Comparison of ENCODE assay signal across 11 cellular contexts in the genomic region with DNA sequence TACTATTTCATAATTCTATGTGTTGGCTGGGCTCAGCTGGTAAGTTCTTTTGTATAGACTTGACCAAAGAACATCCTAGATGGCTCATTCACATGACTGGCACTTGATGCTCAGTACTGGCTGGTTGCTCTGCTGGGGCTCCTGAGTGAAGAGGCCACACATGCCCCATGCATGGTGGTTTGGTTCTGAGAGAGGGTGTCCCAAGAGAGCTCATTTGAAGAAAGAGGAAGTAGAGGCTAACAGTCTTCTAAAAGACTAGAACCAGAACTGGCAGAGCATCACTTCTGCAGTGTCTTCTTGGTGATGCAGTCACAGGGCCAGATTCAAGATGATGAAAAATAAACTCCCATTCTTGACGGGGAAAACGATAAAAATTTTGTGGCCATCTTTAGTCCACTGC. TPM values are rescaled to one million over a fixed set of nuclear protein-coding genes. Genes with fewer than 3 reads are reported as not detected.
DNase-seq lines count a peak whose midpoint lies in the region; ATAC-seq, FAIRE-seq and TF ChIP-seq lines count a peak whose summit lies in the region.
"Had no signal": no experiment of that assay in that cellular context is flagged by ENCODE, and none has a peak within 500 bp of the region (broad histone marks: within the 10 kb centered on the region; RNA-seq: fewer than 3 reads in every experiment).

No MANE protein-coding gene starts in this region.

- H3K9me3 ChIP-seq in T-helper 17 cell (ENCODE audit: control insufficient read depth, low read length, poor library complexity, severe bottlenecking), result no peaks in the 10 kb centered on the region
- H3K9me3 ChIP-seq: SJSA1 had no signal

- DNase-seq in T-helper 17 cell (no peak), NCI-H446 (lab: John Stamatoyannopoulos, UW) (no peak), D721Med (ENCODE audit: insufficient read length, low spot score) (no peak)
- no peak for DNase-seq in activated CD4-positive, alpha-beta T cell treated with anti-CD3 and anti-CD28 coated beads, Interleukin-2, amount 50 U/mL, for 4 hours
- no peak for DNase-seq in activated CD4-positive, alpha-beta T cell treated with anti-CD3 and anti-CD28 coated beads, Interleukin-2, amount 50 U/mL, for 1 hour
- DNase-seq: EL, IMR-90 had no signal

- FAIRE-seq in D721Med (lab: Jason Lieb, UNC), result no peak

- H3K4me1 Mint-ChIP-seq in T-helper 17 cell, result peaks cover 22% of the 10 kb centered on the region

- H3K36me3 Mint-ChIP-seq in T-helper 17 cell (ENCODE audit: low read depth), result no peaks in the 10 kb centered on the region

- no peak overlapping the region for H3K4me3 Mint-ChIP-seq in T-helper 17 cell

- no peaks in the 10 kb centered on the region for H3K27me3 Mint-ChIP-seq in T-helper 17 cell

- ATAC-seq in GM18502 (IDR thresholded peaks at IDR 0.05; ENCODE audit: poor library complexity, unreplicated experiment) (peak; percentile 90), GM21447 (IDR thresholded peaks at IDR 0.05; ENCODE audit: unreplicated experiment) (peak; percentile 82), HG03280 (IDR thresholded peaks at IDR 0.05; ENCODE audit: unreplicated experiment) (peak; percentile 67), T-helper 17 cell (peak; percentile 33)

- H3K27ac Mint-ChIP-seq in T-helper 17 cell, result no peak overlapping the region

- TF ChIP-seq CTCF in D721Med (IDR thresholded peaks at IDR 0.05; ENCODE audit: insufficient read depth, missing control alignments), result no peak

RNA-seq across cellular contexts. Expression of a gene that starts 5.2 kb away (rescaled TPM):
- total RNA-seq in T-helper 17 cell, result 10 to 100 TPM; 55.6 to 64.2 TPM

Comparison
In these comparisons a context has a peak if more than half of its experiments do, and no peak if none do; other contexts are left out.
1. ATAC-seq: peak in every context shown above with its lines; median percentile 90 in GM18502; 82 in GM21447; 67 in HG03280; 33 in T-helper 17 cell.